9 cellular contexts compared by ENCODE assay signal in genomic region chrX:33336783-33337182, GRCh38.
A peak's percentile ranks its signal among the peaks of the same experiment; 100 is the strongest.
DNase-seq lines count a peak whose midpoint lies in the region; ATAC-seq and TF ChIP-seq lines count a peak whose summit lies in the region.
"Had no signal": no experiment of that assay in that cellular context is flagged by ENCODE, and none has a peak within 500 bp of the region (broad histone marks: within the 10 kb centered on the region; RNA-seq: fewer than 3 reads in every experiment).

No MANE protein-coding gene starts in this region.

- no peaks in the 10 kb centered on the region for H3K79me2 ChIP-seq in GM23338 (replicated peaks; ENCODE audit: insufficient read depth)

- TF ChIP-seq CTCF in A673 (conservative IDR thresholded peaks at IDR 0.05; ENCODE audit: low read depth, low read length) (peak; percentile 60), GM23338 (conservative IDR thresholded peaks at IDR 0.05; ENCODE audit: low read depth in 2 of 2) (peak; percentile 43 to 54)

- H3K4me1 ChIP-seq in A673 (ENCODE audit: insufficient read depth, low read length, poor library complexity, severe bottlenecking) = no peaks in the 10 kb centered on the region
- peaks cover 22% of the 10 kb centered on the region for H3K4me1 ChIP-seq in GM23338 (ENCODE audit: insufficient read depth)
- no peaks in the 10 kb centered on the region for H3K4me1 ChIP-seq in naive thymus-derived CD4-positive, alpha-beta T cell (ENCODE audit: control insufficient read depth in 2 of 2, insufficient read depth in 2 of 2, low read length in 2 of 2)

- H3K4me1 Mint-ChIP-seq in GM23338 = peaks cover 21% of the 10 kb centered on the region; the same call in 2 of the 3 replicates
- H3K4me1 Mint-ChIP-seq in naive thymus-derived CD4-positive, alpha-beta T cell = no peaks in the 10 kb centered on the region
- no peaks in the 10 kb centered on the region for H3K4me1 Mint-ChIP-seq in natural killer cell treated with Interleukin-12 subunit alpha and Interleukin-12 subunit beta and Interleukin-15 and Interleukin-18, amount 100 ng/mL, for 72 hours (ENCODE audit: low read depth in 2 of 2)

- H3K4me3 ChIP-seq in A673 (ENCODE audit: low read depth, low read length, poor library complexity, severe bottlenecking) = no peak overlapping the region
- no peak overlapping the region for H3K4me3 ChIP-seq in GM23338
- H3K4me3 ChIP-seq in naive thymus-derived CD4-positive, alpha-beta T cell (ENCODE audit: low read length) = no peak overlapping the region

- H3K9me3 Mint-ChIP-seq in GM23338 = no peaks in the 10 kb centered on the region
- H3K9me3 Mint-ChIP-seq in naive thymus-derived CD4-positive, alpha-beta T cell = peaks cover 0 to 2% (median 0%) of the 10 kb centered on the region in 11 donors
- H3K9me3 Mint-ChIP-seq in natural killer cell treated with Interleukin-12 subunit alpha and Interleukin-12 subunit beta and Interleukin-15 and Interleukin-18, amount 100 ng/mL, for 72 hours = peaks cover 4% of the 10 kb centered on the region
- H3K9me3 Mint-ChIP-seq: effector memory CD8-positive, alpha-beta T cell had no signal

- H3K36me3 Mint-ChIP-seq in GM23338 (ENCODE audit: low read depth) = no peaks in the 10 kb centered on the region
- no peaks in the 10 kb centered on the region for H3K36me3 Mint-ChIP-seq in naive thymus-derived CD4-positive, alpha-beta T cell
- H3K36me3 Mint-ChIP-seq in natural killer cell treated with Interleukin-12 subunit alpha and Interleukin-12 subunit beta and Interleukin-15 and Interleukin-18, amount 100 ng/mL, for 72 hours = no peaks in the 10 kb centered on the region

- no TSS peak for BruUV-seq in A673 (replicated peaks; lab: Mats Ljungman, UMichigan)

- ATAC-seq in GM23338 = no peak; the same call in 1 of the 3 replicates
- ATAC-seq in naive thymus-derived CD4-positive, alpha-beta T cell = no peak
- ATAC-seq in natural killer cell treated with Interleukin-12 subunit alpha and Interleukin-12 subunit beta and Interleukin-15 and Interleukin-18, amount 100 ng/mL, for 72 hours = no peak
- ATAC-seq: effector memory CD8-positive, alpha-beta T cell had no signal

- H3K36me3 ChIP-seq in A673 (ENCODE audit: insufficient read depth, low read length, poor library complexity, severe bottlenecking) = no peaks in the 10 kb centered on the region
- H3K36me3 ChIP-seq in GM23338 (ENCODE audit: insufficient read depth) = no peaks in the 10 kb centered on the region
- H3K36me3 ChIP-seq in naive thymus-derived CD4-positive, alpha-beta T cell (ENCODE audit: control insufficient read depth in 2 of 3, insufficient read depth in 3 of 3, low read length in 3 of 3) = no peaks in the 10 kb centered on the region

- no peaks in the 10 kb centered on the region for H3K9me2 ChIP-seq in GM23338 (ENCODE audit: insufficient read depth)

- 0 out of 2 replicates have a peak overlapping the region, but pooled peaks have one; percentile 31 for H3K4me2 ChIP-seq in GM23338

- H3K27me3 ChIP-seq in A673 (replicated peaks; ENCODE audit: insufficient read depth, low read depth, low read length, poor library complexity) (no peaks in the 10 kb centered on the region), GM23338 (ENCODE audit: insufficient read depth) (no peaks in the 10 kb centered on the region)
- no peaks in the 10 kb centered on the region for H3K27me3 ChIP-seq in naive thymus-derived CD4-positive, alpha-beta T cell (ENCODE audit: control insufficient read depth in 2 of 2, insufficient read depth in 2 of 2, low read length in 2 of 2)

- intact Hi-C loops in A673 (cut with micrococcal nuclease; ENCODE audit: unreplicated experiment) = loop anchor here (5.0 kb wide), 1 partner anchor 804 kb away; no protein-coding TSS in a partner anchor
- intact Hi-C loops in naive thymus-derived CD4-positive, alpha-beta T cell (cut with micrococcal nuclease) = no loop called here

- no peak overlapping the region for H3K27ac Mint-ChIP-seq in GM23338
- no peak overlapping the region for H3K27ac Mint-ChIP-seq in naive thymus-derived CD4-positive, alpha-beta T cell
- no peak overlapping the region for H3K27ac Mint-ChIP-seq in natural killer cell treated with Interleukin-12 subunit alpha and Interleukin-12 subunit beta and Interleukin-15 and Interleukin-18, amount 100 ng/mL, for 72 hours
- H3K27ac Mint-ChIP-seq: effector memory CD8-positive, alpha-beta T cell had no signal

- H3K4me3 Mint-ChIP-seq in GM23338 = no peak overlapping the region
- H3K4me3 Mint-ChIP-seq in naive thymus-derived CD4-positive, alpha-beta T cell = no peak overlapping the region
- no peak overlapping the region for H3K4me3 Mint-ChIP-seq in natural killer cell treated with Interleukin-12 subunit alpha and Interleukin-12 subunit beta and Interleukin-15 and Interleukin-18, amount 100 ng/mL, for 72 hours
- H3K4me3 Mint-ChIP-seq: effector memory CD8-positive, alpha-beta T cell had no signal

- no peaks in the 10 kb centered on the region for H3F3A ChIP-seq in GM23338 (replicated peaks; ENCODE audit: low read depth)

- POLR2A ChIA-PET in A673 (lab: Charles Lee; ENCODE audit: low non-redundant PET) = no interaction called here
- POLR2A ChIA-PET in naive thymus-derived CD4-positive, alpha-beta T cell (lab: Charles Lee) = no interaction called here

- H3K9me3 ChIP-seq in A673 (ENCODE audit: low read depth, low read length, poor library complexity, severe bottlenecking) = no peaks in the 10 kb centered on the region
- H3K9me3 ChIP-seq in naive thymus-derived CD4-positive, alpha-beta T cell (ENCODE audit: control insufficient read depth in 2 of 3, low read length in 3 of 3) = no peaks in the 10 kb centered on the region

- H3K27me3 Mint-ChIP-seq in GM23338 (ENCODE audit: insufficient read depth, low read depth, poor library complexity) = peaks cover under 1% of the 10 kb centered on the region
- no peaks in the 10 kb centered on the region for H3K27me3 Mint-ChIP-seq in naive thymus-derived CD4-positive, alpha-beta T cell
- no peaks in the 10 kb centered on the region for H3K27me3 Mint-ChIP-seq in natural killer cell treated with Interleukin-12 subunit alpha and Interleukin-12 subunit beta and Interleukin-15 and Interleukin-18, amount 100 ng/mL, for 72 hours
- H3K27me3 Mint-ChIP-seq: effector memory CD8-positive, alpha-beta T cell had no signal

- H3K27ac ChIP-seq in A673 (ENCODE audit: low read depth, low read length, poor library complexity, severe bottlenecking) = no peak overlapping the region
- no peak overlapping the region for H3K27ac ChIP-seq in GM23338 (ENCODE audit: low read depth)
- H3K27ac ChIP-seq in naive thymus-derived CD4-positive, alpha-beta T cell (ENCODE audit: low read depth, low read length) = no peak overlapping the region

- peak overlapping the region; percentile 56; the same call in 1 of the 2 replicates for H2AFZ ChIP-seq in GM23338

- DNase-seq in A673 (ENCODE audit: low spot score) (peak; percentile 25), GM23338 (ENCODE audit: low spot score) (peak; percentile 15), SHP77 treated with DMSO at 0.1 percent for 48 hours (lab: John Stamatoyannopoulos, UW) (peak; percentile 21), inferior parietal cortex (ENCODE audit: extremely low spot score) (peak; percentile 55)
- DNase-seq in naive thymus-derived CD4-positive, alpha-beta T cell = no peak
- DNase-seq in activated effector memory CD4-positive, alpha-beta T cell treated with anti-CD3 and anti-CD28 coated beads, Interleukin-2, amount 50 U/mL, for 16 hours = no peak
- no peak for DNase-seq in stimulated activated CD4-positive, alpha-beta T cell treated with anti-CD3 and anti-CD28 coated beads, Interleukin-1b, Interleukin-23, amount 100 ng/mL, for 48 hours
- no peak for DNase-seq in natural killer cell treated with Interleukin-12 subunit alpha and Interleukin-12 subunit beta and Interleukin-15 and Interleukin-18, amount 100 ng/mL, for 72 hours (ENCODE audit: low spot score)
- DNase-seq: effector memory CD8-positive, alpha-beta T cell had no signal

- CTCF ChIA-PET in A673 (lab: Charles Lee) = no interaction called here
- CTCF ChIA-PET in naive thymus-derived CD4-positive, alpha-beta T cell (lab: Charles Lee) = no interaction called here

- no peaks in the 10 kb centered on the region for H4K20me1 ChIP-seq in GM23338 (replicated peaks; ENCODE audit: insufficient read depth)

TF ChIP-seq in GM23338, 12 proteins besides CTCF, POLR2A, EP300 and RAD21 (continues in another document):
- TF ChIP-seq CREB1 (CRISPR knock-in tag; IDR thresholded peaks at IDR 0.05; ENCODE audit: low read depth) (no peak), EZH2 (IDR thresholded peaks at IDR 0.05; ENCODE audit: low read depth, unreplicated experiment) (no peak)

Comparison
In these comparisons a context has a peak if more than half of its experiments do, and no peak if none do; other contexts are left out.
1. DNase-seq: peak in A673 (single experiment), GM23338 (single experiment), SHP77 treated with DMSO at 0.1 percent for 48 hours (single experiment) and inferior parietal cortex (single experiment); none in naive thymus-derived CD4-positive, alpha-beta T cell (0 of 9), activated effector memory CD4-positive, alpha-beta T cell treated with anti-CD3 and anti-CD28 coated beads, Interleukin-2, amount 50 U/mL, for 16 hours (single experiment), stimulated activated CD4-positive, alpha-beta T cell treated with anti-CD3 and anti-CD28 coated beads, Interleukin-1b, Interleukin-23, amount 100 ng/mL, for 48 hours (single experiment) and natural killer cell treated with Interleukin-12 subunit alpha and Interleukin-12 subunit beta and Interleukin-15 and Interleukin-18, amount 100 ng/mL, for 72 hours (single experiment).